In genomic region chr18:51029694-51030536, GRCh38 we compare ENCODE assay signal across 8 cellular contexts. TPM values are rescaled to one million over a fixed set of nuclear protein-coding genes. Genes with fewer than 3 reads are reported as not detected.
DNase-seq lines count a peak whose midpoint lies in the region; ATAC-seq and TF ChIP-seq lines count a peak whose summit lies in the region.

TSS of gene SMAD4 (plus strand) at chr18:51030213. CDS start at chr18:51047047, 16,834 bp downstream.

- H4K20me1 ChIP-seq in osteoblast (ENCODE audit: insufficient read depth, low read length): peaks cover 37% of the 10 kb centered on the region

- H3K4me1 Mint-ChIP-seq in activated naive CD8-positive, alpha-beta T cell treated with anti-CD3 and anti-CD28 coated beads for 36 hours: peaks cover 45% of the 10 kb centered on the region

- H3K4me2 ChIP-seq in osteoblast (ENCODE audit: insufficient read depth, low read length): peak within 1 kb of the TSS; percentile 96

- peak; percentile 87 for ATAC-seq in HG02642 (IDR thresholded peaks at IDR 0.05; ENCODE audit: poor library complexity, unreplicated experiment)

- peaks cover 26% of the 10 kb centered on the region for H3K36me3 Mint-ChIP-seq in activated naive CD8-positive, alpha-beta T cell treated with anti-CD3 and anti-CD28 coated beads for 36 hours

- H3K27ac ChIP-seq in osteoblast (ENCODE audit: low read depth, low read length) (peak within 1 kb of the TSS; percentile 97), testis (peak within 1 kb of the TSS; percentile 91 to 100)

- TF ChIP-seq POLR2A in testis (IDR thresholded peaks at IDR 0.05): peak; percentile 87

- H3K9me3 Mint-ChIP-seq in activated naive CD8-positive, alpha-beta T cell treated with anti-CD3 and anti-CD28 coated beads for 36 hours: no peaks in the 10 kb centered on the region

- H3K9me3 ChIP-seq in osteoblast (ENCODE audit: low read depth, low read length) (no peaks in the 10 kb centered on the region), testis (no peaks in the 10 kb centered on the region)

- peak within 1 kb of the TSS; percentile 95 for H3K27ac Mint-ChIP-seq in activated naive CD8-positive, alpha-beta T cell treated with anti-CD3 and anti-CD28 coated beads for 36 hours

- H2AFZ ChIP-seq in osteoblast (ENCODE audit: low read length): peak within 1 kb of the TSS; percentile 95

- H3K79me2 ChIP-seq in osteoblast (ENCODE audit: insufficient read depth, low read length): peaks cover 70% of the 10 kb centered on the region

- peak; percentile 96 for DNase-seq in GM10266 (ENCODE audit: extremely low spot score)
- peak; percentile 95 for DNase-seq in NCI-H1105 (lab: John Stamatoyannopoulos, UW)
- DNase-seq in SKM-1 treated with dmso at 0.1 percent for 144 hours (lab: John Stamatoyannopoulos, UW; ENCODE audit: unreplicated experiment): peak; percentile 96
- DNase-seq in activated naive CD8-positive, alpha-beta T cell treated with anti-CD3 and anti-CD28 coated beads for 36 hours: peak; percentile 97
- DNase-seq in glomerular visceral epithelial cell (ENCODE audit: extremely low spot score): peak; percentile 97
- DNase-seq in osteoblast (ENCODE audit: insufficient read length, low spot score, missing footprints): peak; percentile 98
- DNase-seq in testis: peak; percentile 95

- peak within 1 kb of the TSS; percentile 91 for H3K4me3 ChIP-seq in osteoblast (ENCODE audit: insufficient read depth, low read length)
- peak within 1 kb of the TSS; percentile 70 to 96 for H3K4me3 ChIP-seq in testis

- H3K4me3 Mint-ChIP-seq in activated naive CD8-positive, alpha-beta T cell treated with anti-CD3 and anti-CD28 coated beads for 36 hours: peak within 1 kb of the TSS; percentile 98

- TF ChIP-seq CTCF in GM10266 (IDR thresholded peaks at IDR 0.05; ENCODE audit: control insufficient read depth, insufficient read depth, low read depth, missing control alignments) (no peak), osteoblast (IDR thresholded peaks at IDR 0.05; ENCODE audit: extremely low read depth, low read depth, low read length) (no peak), testis (IDR thresholded peaks at IDR 0.05) (no peak)

- intact Hi-C loops in testis (cut with DNase I; ENCODE audit: low total_unique reads): loop anchor here (5.0 kb wide), 1 partner anchor 63 kb away; the partner anchor contains the start of gene ELAC1

- H3K27me3 ChIP-seq in osteoblast (ENCODE audit: insufficient read depth, low read length) (no peaks in the 10 kb centered on the region), testis (no peaks in the 10 kb centered on the region)

- H3K36me3 ChIP-seq in osteoblast (ENCODE audit: insufficient read depth, low read length): peaks cover 4% of the 10 kb centered on the region
- H3K36me3 ChIP-seq in testis (ENCODE audit: low read depth, missing control alignments): no peaks in the 10 kb centered on the region

- H3K4me1 ChIP-seq in osteoblast (ENCODE audit: insufficient read depth, low read length) (peaks cover 31% of the 10 kb centered on the region), testis (peaks cover 20% of the 10 kb centered on the region)

- 1% methylated on average over 25 to 78 of the region's 79 CpGs for WGBS in testis, 2 donors

- H3K27me3 Mint-ChIP-seq in activated naive CD8-positive, alpha-beta T cell treated with anti-CD3 and anti-CD28 coated beads for 36 hours: no peaks in the 10 kb centered on the region

RNA-seq across cellular contexts. Expression of gene SMAD4, which starts in this region (rescaled TPM):
- total RNA-seq in activated naive CD8-positive, alpha-beta T cell treated with anti-CD3 and anti-CD28 coated beads for 36 hours: 10 to 100 TPM; 57.2 to 59.5 TPM
- total RNA-seq in osteoblast (121 and 128 TPM in 2 replicates), testis (100 to 1,000 TPM; 198 to 270 TPM)
- 91.0 TPM for polyA plus RNA-seq in testis (ENCODE audit: insufficient read depth, low read depth, low replicate concordance)

Comparison
In these comparisons a context has a peak if more than half of its experiments do, and no peak if none do; other contexts are left out.
1. Peak in every context shown above with its lines: DNase-seq, ATAC-seq, H3K4me3 ChIP-seq and H3K27ac ChIP-seq.